In genomic region chr20:56720620-56721213, GRCh38 we compare ENCODE assay signal across 34 cellular contexts.
"Had no signal": no experiment of that assay in that cellular context is flagged by ENCODE, and none has a peak within 500 bp of the region (broad histone marks: within the 10 kb centered on the region; RNA-seq: fewer than 3 reads in every experiment).

No MANE protein-coding gene starts in this region.

- H3K4me1 Mint-ChIP-seq: activated CD4-positive, alpha-beta T cell treated with anti-CD3 and anti-CD28 coated beads for 36 hours; activated CD4-positive, alpha-beta T cell treated with anti-CD3 and anti-CD28 coated beads, Interleukin-2, amount 10 ng/mL, durations not matched to agents 24 days and 14 days; activated CD8-positive, alpha-beta memory T cell treated with anti-CD3 and anti-CD28 coated beads, Interleukin-2, amount 10 ng/mL, durations not matched to agents 7 days and 5 days; activated naive CD4-positive, alpha-beta T cell treated with anti-CD3 and anti-CD28 coated beads, Interleukin-2, amount 50 U/mL, for 24 hours; activated naive CD8-positive, alpha-beta T cell treated with anti-CD3 and anti-CD28 coated beads for 36 hours; activated naive CD8-positive, alpha-beta T cell treated with anti-CD3 and anti-CD28 coated beads, Interleukin-2, amount 50 U/mL, for 24 hours had no signal

- H3K9me3 ChIP-seq: adrenal gland, body of pancreas, esophagus muscularis mucosa, gastrocnemius medialis, heart left ventricle had no signal

- H3K36me3 ChIP-seq: adrenal gland, esophagus muscularis mucosa, gastrocnemius medialis, heart left ventricle had no signal

- H3K4me3 ChIP-seq: adrenal gland, body of pancreas, esophagus muscularis mucosa, gastrocnemius medialis, heart left ventricle had no signal

- H3K27ac ChIP-seq: adrenal gland, body of pancreas, esophagus muscularis mucosa, foreskin keratinocyte, gastrocnemius medialis, heart left ventricle had no signal

- H3K9me3 Mint-ChIP-seq: activated CD4-positive, alpha-beta memory T cell treated with anti-CD3 and anti-CD28 coated beads for 36 hours; activated CD4-positive, alpha-beta T cell treated with anti-CD3 and anti-CD28 coated beads, Interleukin-2, amount 10 ng/mL, durations not matched to agents 24 days and 14 days; activated naive CD4-positive, alpha-beta T cell treated with anti-CD3 and anti-CD28 coated beads for 36 hours; activated naive CD4-positive, alpha-beta T cell treated with anti-CD3 and anti-CD28 coated beads, Interleukin-2, amount 50 U/mL, for 24 hours; activated naive CD8-positive, alpha-beta T cell treated with anti-CD3 and anti-CD28 coated beads for 36 hours; activated naive CD8-positive, alpha-beta T cell treated with anti-CD3 and anti-CD28 coated beads, Interleukin-2, amount 50 U/mL, for 24 hours; activated T-helper 1 cell treated with anti-CD3 and anti-CD28 coated beads, Interleukin-12 subunit alpha, Interleukin-12 subunit beta, Interleukin-2, Interleukin-4 antibody, amounts not matched to agents 30 ng/mL and 10 ng/mL and 1 ng/mL, durations not matched to agents 14 hours and 24 hours and 36 hours; activated T-helper 2 cell treated with anti-CD3 and anti-CD28 coated beads, Interferon-gamma antibody, Interleukin-2, Interleukin-4, amounts not matched to agents 10 μg/mL and 5 μg/mL and 100 μg/mL, durations not matched to agents 14 hours and 24 hours and 36 hours; effector memory CD8-positive, alpha-beta T cell had no signal

- DNase-seq: activated CD4-positive, alpha-beta memory T cell treated with anti-CD3 and anti-CD28 coated beads for 36 hours; activated CD4-positive, alpha-beta T cell treated with anti-CD3 and anti-CD28 coated beads for 36 hours; activated CD4-positive, alpha-beta T cell treated with anti-CD3 and anti-CD28 coated beads, Interleukin-2, amount 10 ng/mL, durations not matched to agents 24 days and 14 days; activated CD4-positive, CD25-positive, alpha-beta regulatory T cell; activated CD4-positive, CD25-positive, alpha-beta regulatory T cell treated with anti-CD3 and anti-CD28 coated beads, Interleukin-2, amount 50 U/mL, for 72 hours; activated CD8-positive, alpha-beta memory T cell treated with anti-CD3 and anti-CD28 coated beads, Interleukin-2, amount 10 ng/mL, durations not matched to agents 7 days and 5 days; activated CD8-positive, alpha-beta memory T cell treated with anti-CD3 and anti-CD28 coated beads, Interleukin-2, amount 50 U/mL, for 4 hours; activated CD8-positive, alpha-beta T cell treated with anti-CD3 and anti-CD28 coated beads, Interleukin-2, amount 10 ng/mL, durations not matched to agents 7 days and 5 days; activated effector memory CD4-positive, alpha-beta T cell treated with anti-CD3 and anti-CD28 coated beads, Interleukin-2, amount 50 U/mL, for 16 hours; activated naive CD4-positive, alpha-beta T cell treated with anti-CD3 and anti-CD28 coated beads for 36 hours; activated naive CD8-positive, alpha-beta T cell treated with anti-CD3 and anti-CD28 coated beads for 36 hours; activated naive CD8-positive, alpha-beta T cell treated with anti-CD3 and anti-CD28 coated beads, Interleukin-2, amount 50 U/mL, for 24 hours; activated T-cell treated with anti-CD3 and anti-CD28 coated beads, Interleukin-2, amount 50 U/mL, for 1 hour; activated T-cell treated with anti-CD3 and anti-CD28 coated beads, Interleukin-2, amount 50 U/mL, for 48 hours; adrenal gland; amygdala; aorta; body of pancreas; caudate nucleus; cortex of kidney; dermis blood vessel endothelial cell; effector CD4-positive, alpha-beta T cell; effector memory CD8-positive, alpha-beta T cell; erythroblast; foreskin keratinocyte; gastrocnemius medialis; glutamatergic neuron; heart left ventricle; T-helper 2 cell had no signal

- H3K27me3 ChIP-seq: adrenal gland, body of pancreas, esophagus muscularis mucosa, foreskin keratinocyte, gastrocnemius medialis had no signal

- ATAC-seq: activated CD4-positive, alpha-beta T cell treated with anti-CD3 and anti-CD28 coated beads for 36 hours; activated CD8-positive, alpha-beta memory T cell treated with anti-CD3 and anti-CD28 coated beads, Interleukin-2, amount 10 ng/mL, durations not matched to agents 7 days and 5 days; activated CD8-positive, alpha-beta T cell treated with anti-CD3 and anti-CD28 coated beads, Interleukin-2, amount 10 ng/mL, durations not matched to agents 7 days and 5 days; activated naive CD8-positive, alpha-beta T cell treated with anti-CD3 and anti-CD28 coated beads, Interleukin-2, amount 50 U/mL, for 24 hours; body of pancreas; effector memory CD8-positive, alpha-beta T cell; foreskin keratinocyte; gastrocnemius medialis; heart left ventricle had no signal

- H3K27me3 Mint-ChIP-seq: activated CD4-positive, alpha-beta T cell treated with anti-CD3 and anti-CD28 coated beads, Interleukin-2, amount 10 ng/mL, durations not matched to agents 24 days and 14 days; activated CD8-positive, alpha-beta memory T cell treated with anti-CD3 and anti-CD28 coated beads, Interleukin-2, amount 10 ng/mL, durations not matched to agents 7 days and 5 days; activated naive CD8-positive, alpha-beta T cell treated with anti-CD3 and anti-CD28 coated beads, Interleukin-2, amount 50 U/mL, for 24 hours; effector memory CD8-positive, alpha-beta T cell had no signal

- H3K4me1 ChIP-seq: adrenal gland, body of pancreas, esophagus muscularis mucosa, foreskin keratinocyte, gastrocnemius medialis, heart left ventricle had no signal

- FAIRE-seq: colon had no signal

- H3K36me3 Mint-ChIP-seq: activated CD4-positive, alpha-beta memory T cell treated with anti-CD3 and anti-CD28 coated beads for 36 hours; activated CD8-positive, alpha-beta memory T cell treated with anti-CD3 and anti-CD28 coated beads, Interleukin-2, amount 10 ng/mL, durations not matched to agents 7 days and 5 days; activated naive CD4-positive, alpha-beta T cell treated with anti-CD3 and anti-CD28 coated beads, Interleukin-2, amount 50 U/mL, for 24 hours; activated naive CD8-positive, alpha-beta T cell treated with anti-CD3 and anti-CD28 coated beads for 36 hours had no signal

- H3K27ac Mint-ChIP-seq: activated CD4-positive, alpha-beta memory T cell treated with anti-CD3 and anti-CD28 coated beads for 36 hours; activated CD4-positive, alpha-beta T cell treated with anti-CD3 and anti-CD28 coated beads for 36 hours; activated CD4-positive, alpha-beta T cell treated with anti-CD3 and anti-CD28 coated beads, Interleukin-2, amount 10 ng/mL, durations not matched to agents 24 days and 14 days; activated CD8-positive, alpha-beta memory T cell treated with anti-CD3 and anti-CD28 coated beads, Interleukin-2, amount 10 ng/mL, durations not matched to agents 7 days and 5 days; activated CD8-positive, alpha-beta T cell treated with anti-CD3 and anti-CD28 coated beads, Interleukin-2, amount 10 ng/mL, durations not matched to agents 7 days and 5 days; activated naive CD4-positive, alpha-beta T cell treated with anti-CD3 and anti-CD28 coated beads for 36 hours; activated naive CD4-positive, alpha-beta T cell treated with anti-CD3 and anti-CD28 coated beads, Interleukin-2, amount 50 U/mL, for 24 hours; activated naive CD8-positive, alpha-beta T cell treated with anti-CD3 and anti-CD28 coated beads for 36 hours; activated naive CD8-positive, alpha-beta T cell treated with anti-CD3 and anti-CD28 coated beads, Interleukin-2, amount 50 U/mL, for 24 hours; activated T-helper 1 cell treated with anti-CD3 and anti-CD28 coated beads, Interleukin-12 subunit alpha, Interleukin-12 subunit beta, Interleukin-2, Interleukin-4 antibody, amounts not matched to agents 30 ng/mL and 10 ng/mL and 1 ng/mL, durations not matched to agents 14 hours and 24 hours and 36 hours; activated T-helper 2 cell treated with anti-CD3 and anti-CD28 coated beads, Interferon-gamma antibody, Interleukin-2, Interleukin-4, amounts not matched to agents 10 μg/mL and 5 μg/mL and 100 μg/mL, durations not matched to agents 14 hours and 24 hours and 36 hours; effector memory CD8-positive, alpha-beta T cell had no signal

- H3K4me3 Mint-ChIP-seq: activated CD4-positive, alpha-beta memory T cell treated with anti-CD3 and anti-CD28 coated beads for 36 hours; activated CD4-positive, alpha-beta T cell treated with anti-CD3 and anti-CD28 coated beads for 36 hours; activated CD4-positive, alpha-beta T cell treated with anti-CD3 and anti-CD28 coated beads, Interleukin-2, amount 10 ng/mL, durations not matched to agents 24 days and 14 days; activated CD8-positive, alpha-beta memory T cell treated with anti-CD3 and anti-CD28 coated beads, Interleukin-2, amount 10 ng/mL, durations not matched to agents 7 days and 5 days; activated CD8-positive, alpha-beta T cell treated with anti-CD3 and anti-CD28 coated beads, Interleukin-2, amount 10 ng/mL, durations not matched to agents 7 days and 5 days; activated naive CD4-positive, alpha-beta T cell treated with anti-CD3 and anti-CD28 coated beads for 36 hours; activated naive CD4-positive, alpha-beta T cell treated with anti-CD3 and anti-CD28 coated beads, Interleukin-2, amount 50 U/mL, for 24 hours; activated naive CD8-positive, alpha-beta T cell treated with anti-CD3 and anti-CD28 coated beads for 36 hours; activated naive CD8-positive, alpha-beta T cell treated with anti-CD3 and anti-CD28 coated beads, Interleukin-2, amount 50 U/mL, for 24 hours; activated T-helper 1 cell treated with anti-CD3 and anti-CD28 coated beads, Interleukin-12 subunit alpha, Interleukin-12 subunit beta, Interleukin-2, Interleukin-4 antibody, amounts not matched to agents 30 ng/mL and 10 ng/mL and 1 ng/mL, durations not matched to agents 14 hours and 24 hours and 36 hours; effector memory CD8-positive, alpha-beta T cell had no signal
